8 cellular contexts compared by ENCODE assay signal in genomic region chr19:7868671-7869452, GRCh38. TPM values are rescaled to one million over a fixed set of nuclear protein-coding genes. Genes with fewer than 3 reads are reported as not detected.
DNase-seq lines count a peak whose midpoint lies in the region; ATAC-seq and TF ChIP-seq lines count a peak whose summit lies in the region.

No MANE protein-coding gene starts in this region.

- peaks cover 12 to 31% of the 10 kb centered on the region in 2 donors for H3K4me1 Mint-ChIP-seq in natural killer cell

- H3K27ac Mint-ChIP-seq in natural killer cell = peak overlapping the region; percentile 86 to 89

- peak overlapping the region; percentile 41 to 46 for H3K4me3 ChIP-seq in esophagus (ENCODE audit: low read depth in 1 of 2, low read length in 2 of 2)

- peaks cover 11 to 27% of the 10 kb centered on the region in 2 donors for H3K4me1 ChIP-seq in esophagus (ENCODE audit: control insufficient read depth in 2 of 2, insufficient read depth in 2 of 2, low read length in 1 of 2)

- H3K27me3 ChIP-seq in esophagus (ENCODE audit: control insufficient read depth in 1 of 2, insufficient read depth in 2 of 2, low read length in 2 of 2) = peaks cover 0 to 11% of the 10 kb centered on the region in 2 donors

- TF ChIP-seq CTCF in GM13976 (IDR thresholded peaks at IDR 0.05; ENCODE audit: borderline replicate concordance, control extremely low read depth, extremely low read depth, insufficient read depth, missing control alignments) (peak; percentile 97), natural killer cell (IDR thresholded peaks at IDR 0.05) (peak; percentile 96)

- H3K27ac ChIP-seq in esophagus (ENCODE audit: low read depth in 2 of 2, low read length in 1 of 2) = peak overlapping the region; percentile 73 to 81

- no peaks in the 10 kb centered on the region for H3K36me3 Mint-ChIP-seq in natural killer cell

- H3K36me3 ChIP-seq in esophagus (ENCODE audit: control insufficient read depth in 2 of 2, insufficient read depth in 2 of 2, low read length in 1 of 2) = no peaks in the 10 kb centered on the region

- in situ Hi-C loops in GM13976 (cut with MboI; ENCODE audit: low sequenced_read_pairs, unreplicated experiment) = no loop called here

- intact Hi-C loops in natural killer cell (cut with micrococcal nuclease) = loop anchor here (1.0 to 2.0 kb wide), 3 partner anchors 34 to 51 kb away; partner anchors contain the start of genes MAP2K7 and SNAPC2

- peak overlapping the region; percentile 83 for H3K4me3 Mint-ChIP-seq in natural killer cell

- H3K9me3 ChIP-seq in esophagus (ENCODE audit: control insufficient read depth in 2 of 2, insufficient read depth in 1 of 2, low read depth in 1 of 2, low read length in 1 of 2) = peaks cover 0 to 5% of the 10 kb centered on the region in 2 donors

- peaks cover 9 to 37% of the 10 kb centered on the region in 2 donors for H3K27me3 Mint-ChIP-seq in natural killer cell (ENCODE audit: low read depth in 2 of 2)

- ATAC-seq in HG02840 (IDR thresholded peaks at IDR 0.05; ENCODE audit: low FRiP score, unreplicated experiment) (peak; percentile 68), natural killer cell (peak; percentile 74 to 90 (median 80))

- H3K9me3 Mint-ChIP-seq in natural killer cell = no peaks in the 10 kb centered on the region

- DNase-seq in GM13976 (ENCODE audit: low spot score) (peak; percentile 92), NOMO-1 treated with dmso at 0.1 percent for 144 hours (lab: John Stamatoyannopoulos, UW; ENCODE audit: unreplicated experiment) (peak; percentile 84), activated T-cell treated with anti-CD3 and anti-CD28 coated beads for 24 hours (ENCODE audit: low read depth) (peak; percentile 71), natural killer cell (peak; percentile 86), NCI-H2081 treated with DMSO at 0.1 percent for 48 hours (lab: John Stamatoyannopoulos, UW) (no peak)
- DNase-seq in stimulated activated naive CD4-positive, alpha-beta T cell (lab: John Stamatoyannopoulos, UW) = peak in 5 of 6 experiments; percentile 74 to 99 (median 87)

- 1% methylated on average over 64 to 67 of the region's 67 CpGs for WGBS in esophagus, 2 donors

RNA-seq across cellular contexts. Expression of gene PRR36, which starts 5.3 kb away (rescaled TPM):
- polyA plus RNA-seq in esophagus = under 1 TPM; 0.14 to 0.16 TPM
- under 1 TPM; 0.11 to 0.13 (median 0.12) TPM for total RNA-seq in natural killer cell

RNA-seq across cellular contexts. Expression of gene LRRC8E, which starts 19.4 kb away (rescaled TPM):
- polyA plus RNA-seq in esophagus = 1 to 10 TPM; 3.3 to 4.7 TPM
- total RNA-seq in natural killer cell = not detected

RNA-seq across cellular contexts. Expression of gene MAP2K7, which starts 34.8 kb away (rescaled TPM):
- polyA plus RNA-seq in esophagus = 10 to 100 TPM; 12.8 to 35.1 TPM
- 100 to 1,000 TPM; 131 to 218 (median 159) TPM for total RNA-seq in natural killer cell

RNA-seq across cellular contexts. Expression of gene EVI5L, which starts 38.8 kb away (rescaled TPM):
- 1 to 10 TPM; 8.5 to 8.8 TPM for polyA plus RNA-seq in esophagus
- total RNA-seq in natural killer cell = 10 to 100 TPM in 2 of 3 donors, 1 to 10 TPM in 1; 9.6 to 13.5 (median 11.3) TPM

RNA-seq across cellular contexts. Expression of gene TGFBR3L, which starts 45.8 kb away (rescaled TPM):
- under 1 TPM in 1 of 2 donors, not detected in 1; 0.08 TPM for polyA plus RNA-seq in esophagus
- total RNA-seq in natural killer cell = 1 to 10 TPM; 3.5 to 4.6 (median 4.4) TPM
